ENCODE assay signal across 12 cellular contexts in the genomic region with DNA sequence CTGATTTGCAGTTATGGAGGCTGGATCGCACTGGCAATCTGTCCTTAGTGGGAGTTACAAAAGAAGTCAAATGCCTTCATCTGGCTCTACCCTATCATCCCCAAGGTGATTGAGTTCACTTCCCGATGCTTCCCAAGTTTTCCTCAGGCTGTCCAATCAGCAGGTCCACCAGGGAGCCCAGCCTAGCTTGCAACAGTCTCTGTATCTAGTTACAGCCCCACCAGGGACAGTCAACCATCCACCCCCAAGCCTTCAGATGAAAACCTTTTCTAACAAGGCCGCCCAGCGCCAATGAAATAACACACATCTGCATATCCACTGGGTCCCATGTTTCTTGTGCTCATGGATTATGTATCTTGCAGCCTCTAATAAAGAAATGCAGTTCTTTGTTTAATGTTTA.
"Had no signal": no experiment of that assay in that cellular context is flagged by ENCODE, and none has a peak within 500 bp of the region (broad histone marks: within the 10 kb centered on the region; RNA-seq: fewer than 3 reads in every experiment).

No MANE protein-coding gene starts in this region.

- H3K27me3 ChIP-seq: adrenal gland, esophagus squamous epithelium, pancreas had no signal

- H3K27me3 Mint-ChIP-seq: activated CD4-positive, alpha-beta memory T cell treated with anti-CD3 and anti-CD28 coated beads for 36 hours had no signal

- ATAC-seq: activated CD4-positive, alpha-beta T cell treated with anti-CD3 and anti-CD28 coated beads for 36 hours; activated T-cell treated with anti-CD3 and anti-CD28 coated beads, Interleukin-2, amount 50 U/mL, for 4 hours; pancreas; stimulated activated effector memory CD8-positive, alpha-beta T cell treated with anti-CD3 and anti-CD28 coated beads, Interleukin-12 subunit alpha, Interleukin-12 subunit beta, amount 100 ng/mL, for 72 hours had no signal

- H3K36me3 Mint-ChIP-seq: activated CD4-positive, alpha-beta memory T cell treated with anti-CD3 and anti-CD28 coated beads for 36 hours; activated naive CD4-positive, alpha-beta T cell treated with anti-CD3 and anti-CD28 coated beads, Interleukin-2, amount 50 U/mL, for 24 hours; immature natural killer cell; stimulated activated effector memory CD8-positive, alpha-beta T cell treated with anti-CD3 and anti-CD28 coated beads, Interleukin-12 subunit alpha, Interleukin-12 subunit beta, amount 100 ng/mL, for 72 hours had no signal

- H3K36me3 ChIP-seq: adrenal gland, esophagus squamous epithelium, pancreas, WERI-Rb-1 had no signal

- DNase-seq: activated CD4-positive, alpha-beta memory T cell treated with anti-CD3 and anti-CD28 coated beads for 36 hours; activated CD4-positive, alpha-beta T cell treated with anti-CD3 and anti-CD28 coated beads for 36 hours; activated effector memory CD4-positive, alpha-beta T cell treated with Interleukin-2 at 50 U/mL for 16 hours; activated T-cell treated with anti-CD3 and anti-CD28 coated beads, Interleukin-2, amount 50 U/mL, for 4 hours; adrenal gland; esophagus squamous epithelium; hypothalamus; immature natural killer cell; pancreas; WERI-Rb-1 had no signal

- H3K27ac Mint-ChIP-seq: activated CD4-positive, alpha-beta memory T cell treated with anti-CD3 and anti-CD28 coated beads for 36 hours; activated CD4-positive, alpha-beta T cell treated with anti-CD3 and anti-CD28 coated beads for 36 hours; activated naive CD4-positive, alpha-beta T cell treated with anti-CD3 and anti-CD28 coated beads, Interleukin-2, amount 50 U/mL, for 24 hours; immature natural killer cell; stimulated activated effector memory CD8-positive, alpha-beta T cell treated with anti-CD3 and anti-CD28 coated beads, Interleukin-12 subunit alpha, Interleukin-12 subunit beta, amount 100 ng/mL, for 72 hours had no signal

- H3K4me3 ChIP-seq: adrenal gland, esophagus squamous epithelium, pancreas had no signal

- H3K4me1 Mint-ChIP-seq: activated CD4-positive, alpha-beta T cell treated with anti-CD3 and anti-CD28 coated beads for 36 hours; activated naive CD4-positive, alpha-beta T cell treated with anti-CD3 and anti-CD28 coated beads, Interleukin-2, amount 50 U/mL, for 24 hours; immature natural killer cell; stimulated activated effector memory CD8-positive, alpha-beta T cell treated with anti-CD3 and anti-CD28 coated beads, Interleukin-12 subunit alpha, Interleukin-12 subunit beta, amount 100 ng/mL, for 72 hours had no signal

- H3K4me1 ChIP-seq: adrenal gland, esophagus squamous epithelium, pancreas had no signal

- H3K27ac ChIP-seq: adrenal gland, esophagus squamous epithelium, pancreas, WERI-Rb-1 had no signal

- H3K4me3 Mint-ChIP-seq: activated CD4-positive, alpha-beta memory T cell treated with anti-CD3 and anti-CD28 coated beads for 36 hours; activated CD4-positive, alpha-beta T cell treated with anti-CD3 and anti-CD28 coated beads for 36 hours; activated naive CD4-positive, alpha-beta T cell treated with anti-CD3 and anti-CD28 coated beads, Interleukin-2, amount 50 U/mL, for 24 hours; activated T-cell treated with anti-CD3 and anti-CD28 coated beads, Interleukin-2, amount 50 U/mL, for 4 hours; immature natural killer cell; stimulated activated effector memory CD8-positive, alpha-beta T cell treated with anti-CD3 and anti-CD28 coated beads, Interleukin-12 subunit alpha, Interleukin-12 subunit beta, amount 100 ng/mL, for 72 hours had no signal

- H3K9me3 ChIP-seq: adrenal gland, esophagus squamous epithelium, pancreas had no signal
